ENCODE assay signal across 11 cellular contexts in the genomic region with DNA sequence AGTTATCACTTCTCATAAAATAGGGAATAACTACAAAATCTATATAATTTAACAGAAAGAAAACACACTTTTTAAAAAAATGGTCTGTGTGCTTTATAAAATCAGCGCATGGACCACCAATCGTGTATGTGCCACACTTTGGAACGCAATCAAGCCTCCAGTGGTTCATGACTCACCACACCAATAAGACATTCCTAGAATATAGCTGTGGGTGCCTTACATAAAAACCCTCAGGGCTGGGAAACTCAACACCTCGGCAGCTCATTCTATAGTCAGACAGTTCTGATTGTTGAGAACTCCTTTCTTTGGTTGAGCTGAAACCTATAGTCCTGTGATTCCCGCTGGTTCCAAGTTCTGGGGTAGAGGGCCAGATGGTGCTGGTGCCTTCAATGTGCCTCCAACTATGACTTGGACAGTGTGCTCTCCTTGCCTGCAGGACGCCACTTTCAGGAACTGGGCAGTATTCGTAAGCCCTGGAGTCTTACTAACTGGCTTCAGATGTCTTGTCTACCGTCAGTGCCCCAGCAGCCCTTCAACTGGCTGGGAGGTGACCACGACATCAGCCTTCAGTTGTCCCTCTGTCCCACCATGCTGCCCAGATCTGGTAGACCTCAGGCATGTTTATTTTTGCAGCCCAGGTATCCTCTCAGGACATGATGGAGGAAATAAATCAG.
A peak's percentile ranks its signal among the peaks of the same experiment; 100 is the strongest.
DNase-seq lines count a peak whose midpoint lies in the region; TF ChIP-seq lines count a peak whose summit lies in the region.
"Had no signal": no experiment of that assay in that cellular context is flagged by ENCODE, and none has a peak within 500 bp of the region (broad histone marks: within the 10 kb centered on the region; RNA-seq: fewer than 3 reads in every experiment).

No MANE protein-coding gene starts in this region.

- DNase-seq in COLO829 (ENCODE audit: low spot score) (peak; percentile 8), M059J (ENCODE audit: low read depth) (peak; percentile 92), brain pericyte (ENCODE audit: low read depth, low spot score) (peak; percentile 17), NCI-H1092 treated with DMSO at 0.1 percent for 48 hours (lab: John Stamatoyannopoulos, UW) (no peak), SHP77 (lab: John Stamatoyannopoulos, UW) (no peak), ecto neural progenitor cell (ENCODE audit: low spot score) (no peak), NCI-H187 (lab: John Stamatoyannopoulos, UW) (no peak)
- DNase-seq: H7; KBM-7; stimulated activated naive B cell treated with anti-CD40 and anti-IgM and Interleukin-4, amounts not matched to agents 10 μg/mL and 1 μg/mL and 100 μg/mL, for 72 hours had no signal

- peaks cover 17% of the 10 kb centered on the region for H3K27me3 Mint-ChIP-seq in nephron (ENCODE audit: low read depth)

- peaks cover 22% of the 10 kb centered on the region for H3K4me1 Mint-ChIP-seq in nephron

- no peak overlapping the region for H3K4me3 Mint-ChIP-seq in nephron

- H3K27ac Mint-ChIP-seq in nephron = peak overlapping the region; percentile 52 to 98 (median 98)
- H3K27ac Mint-ChIP-seq: stimulated activated naive B cell treated with anti-CD40 and anti-IgM and Interleukin-4, amounts not matched to agents 10 μg/mL and 1 μg/mL and 100 μg/mL, for 72 hours had no signal

- no peaks in the 10 kb centered on the region for H3K36me3 Mint-ChIP-seq in nephron (ENCODE audit: low read depth)

- peaks cover 7% of the 10 kb centered on the region for H3K9me3 Mint-ChIP-seq in nephron

- TF ChIP-seq CTCF in nephron (IDR thresholded peaks at IDR 0.05; ENCODE audit: unreplicated experiment in 3 of 3) = no peak

Comparison
In these comparisons a context has a peak if more than half of its experiments do, and no peak if none do; other contexts are left out.
1. DNase-seq: peak in COLO829 (single experiment), M059J (single experiment) and brain pericyte (single experiment); none in NCI-H1092 treated with DMSO at 0.1 percent for 48 hours (single experiment), SHP77 (0 of 2), ecto neural progenitor cell (single experiment) and NCI-H187 (0 of 2).